Comparison of ENCODE assay signal across 8 cellular contexts in the genomic region with DNA sequence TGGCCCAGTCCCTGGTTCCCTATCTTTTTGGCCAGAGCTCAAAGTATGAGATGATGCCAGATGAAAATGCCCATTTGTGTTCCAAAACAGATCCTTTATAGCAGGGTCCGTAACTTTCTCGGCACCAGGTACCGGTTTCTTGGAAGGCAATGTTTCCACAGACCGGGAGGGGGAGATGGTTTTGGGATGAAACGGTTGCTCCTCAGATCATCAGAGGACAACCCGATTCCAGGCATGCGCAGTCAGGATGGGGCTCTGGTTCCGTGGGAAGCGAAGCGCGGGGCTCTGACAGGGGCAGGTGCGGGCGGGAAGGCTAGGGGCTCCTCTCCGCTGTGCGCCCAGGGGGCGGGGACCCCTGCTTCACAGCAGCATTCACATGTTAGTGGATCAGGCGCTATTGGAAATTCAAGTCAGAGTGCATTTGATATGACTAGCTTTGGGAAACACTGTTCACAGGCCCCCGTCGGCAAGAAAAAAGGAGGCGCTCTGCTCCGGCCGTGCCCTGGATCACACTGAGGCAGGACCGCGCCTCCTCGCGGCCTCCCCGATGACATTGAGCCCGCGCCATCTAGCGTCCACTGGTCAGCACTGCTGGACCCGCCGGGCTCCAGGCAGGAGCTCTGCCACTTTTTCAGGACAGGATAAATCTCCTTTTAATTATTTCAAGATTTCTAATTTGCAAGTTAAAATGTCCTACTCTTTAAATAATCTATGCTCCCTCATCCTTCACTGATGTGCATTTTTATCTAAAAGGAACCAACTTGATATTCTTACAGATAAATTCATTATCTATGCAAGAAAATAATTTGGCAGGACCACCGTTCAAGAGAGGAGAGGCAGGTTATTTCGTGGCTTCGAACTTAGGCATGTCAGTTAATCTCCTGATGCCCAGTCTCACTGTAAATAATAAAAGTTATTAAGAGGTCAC.
DNase-seq lines count a peak whose midpoint lies in the region; ATAC-seq and TF ChIP-seq lines count a peak whose summit lies in the region.

No MANE protein-coding gene starts in this region.

- peak overlapping the region; percentile 47 for H3K4me3 ChIP-seq in fibroblast of villous mesenchyme (ENCODE audit: low read depth, low read length)

- no peaks in the 10 kb centered on the region for H3K9me3 Mint-ChIP-seq in nephron progenitor cell
- no peaks in the 10 kb centered on the region for H3K9me3 Mint-ChIP-seq in stimulated activated naive B cell treated with anti-CD40 and anti-IgM and Interleukin-4, amounts not matched to agents 10 μg/mL and 1 μg/mL and 100 μg/mL, for 72 hours

- peaks cover 4% of the 10 kb centered on the region for H3K27me3 Mint-ChIP-seq in nephron progenitor cell (ENCODE audit: low read depth, poor library complexity)
- peaks cover 0 to 7% of the 10 kb centered on the region in 2 donors for H3K27me3 Mint-ChIP-seq in stimulated activated naive B cell treated with anti-CD40 and anti-IgM and Interleukin-4, amounts not matched to agents 10 μg/mL and 1 μg/mL and 100 μg/mL, for 72 hours

- peaks cover 40% of the 10 kb centered on the region for H3K4me1 Mint-ChIP-seq in nephron progenitor cell
- peaks cover 0 to 5% of the 10 kb centered on the region in 2 donors for H3K4me1 Mint-ChIP-seq in stimulated activated naive B cell treated with anti-CD40 and anti-IgM and Interleukin-4, amounts not matched to agents 10 μg/mL and 1 μg/mL and 100 μg/mL, for 72 hours

- no peak overlapping the region for H3K27ac Mint-ChIP-seq in nephron progenitor cell
- no peak overlapping the region for H3K27ac Mint-ChIP-seq in stimulated activated naive B cell treated with anti-CD40 and anti-IgM and Interleukin-4, amounts not matched to agents 10 μg/mL and 1 μg/mL and 100 μg/mL, for 72 hours

- peak overlapping the region; percentile 70 for H3K4me3 Mint-ChIP-seq in nephron progenitor cell
- peak overlapping the region in 1 of 2 donors; percentile 35 for H3K4me3 Mint-ChIP-seq in stimulated activated naive B cell treated with anti-CD40 and anti-IgM and Interleukin-4, amounts not matched to agents 10 μg/mL and 1 μg/mL and 100 μg/mL, for 72 hours

- ATAC-seq in HG03175 (IDR thresholded peaks at IDR 0.05; ENCODE audit: unreplicated experiment) (peak; percentile 63), GM19324 (IDR thresholded peaks at IDR 0.05; ENCODE audit: low FRiP score, unreplicated experiment) (no peak)
- ATAC-seq in stimulated activated naive B cell treated with anti-CD40 and anti-IgM and Interleukin-4, amounts not matched to agents 10 μg/mL and 1 μg/mL and 100 μg/mL, for 72 hours (replicated peaks): peak; percentile 93

- in situ Hi-C loops in G401 (cut with HindIII; ENCODE audit: low sequenced_read_pairs): no loop called here

- DNase-seq in G401 (ENCODE audit: low spot score) (peak; percentile 89), RPMI8226 (peak; percentile 77), fibroblast of villous mesenchyme (ENCODE audit: low read depth) (peak; percentile 81), nephron progenitor cell (peak; percentile 90)
- DNase-seq in activated T-helper 9 cell treated with anti-CD3 and anti-CD28 coated beads, Interleukin-2, amount 50 U/mL, for 16 hours (ENCODE audit: low read depth): peak; percentile 50
- peak; percentile 53 for DNase-seq in stimulated activated naive B cell treated with anti-CD40 and anti-IgM and Interleukin-4, amounts not matched to agents 10 μg/mL and 1 μg/mL and 100 μg/mL, for 72 hours

- TF ChIP-seq CTCF in fibroblast of villous mesenchyme (IDR thresholded peaks at IDR 0.05; ENCODE audit: insufficient read depth, low read depth, low read length): peak; percentile 99
- TF ChIP-seq CTCF in nephron progenitor cell (IDR thresholded peaks at IDR 0.05): peak; percentile 96

- peaks cover 5% of the 10 kb centered on the region for H3K36me3 Mint-ChIP-seq in nephron progenitor cell (ENCODE audit: low read depth)
- peaks cover 9 to 14% of the 10 kb centered on the region in 2 donors for H3K36me3 Mint-ChIP-seq in stimulated activated naive B cell treated with anti-CD40 and anti-IgM and Interleukin-4, amounts not matched to agents 10 μg/mL and 1 μg/mL and 100 μg/mL, for 72 hours
